Comparison of ENCODE assay signal across 18 cellular contexts in the genomic region with DNA sequence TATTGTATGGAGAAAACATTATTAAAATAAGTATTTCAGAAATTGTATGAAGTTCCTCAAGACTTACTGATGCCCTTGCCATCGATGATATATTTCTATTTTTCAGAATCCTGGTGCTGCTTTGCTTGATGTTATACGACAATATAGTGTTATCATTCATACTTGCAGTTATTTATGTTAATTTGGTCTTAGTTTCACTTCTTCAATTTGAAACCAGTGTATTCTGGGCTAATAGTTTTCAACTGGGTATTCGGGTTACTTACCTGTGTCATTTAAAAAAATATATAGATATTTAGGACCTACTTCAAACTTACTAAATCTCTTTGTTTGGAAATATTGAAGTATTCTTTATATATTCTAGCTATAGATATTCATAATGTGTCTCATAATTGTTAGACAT.
DNase-seq lines count a peak whose midpoint lies in the region; ATAC-seq, FAIRE-seq and TF ChIP-seq lines count a peak whose summit lies in the region.
"Had no signal": no experiment of that assay in that cellular context is flagged by ENCODE, and none has a peak within 500 bp of the region (broad histone marks: within the 10 kb centered on the region; RNA-seq: fewer than 3 reads in every experiment).

No MANE protein-coding gene starts in this region.

- H3K36me3 ChIP-seq in OCI-LY7 (ENCODE audit: insufficient read depth, low read length) = no peaks in the 10 kb centered on the region
- no peaks in the 10 kb centered on the region for H3K36me3 ChIP-seq in effector memory CD4-positive, alpha-beta T cell (ENCODE audit: control insufficient read depth, insufficient read depth, low read length)
- H3K36me3 ChIP-seq: BLaER1 had no signal

- no peaks in the 10 kb centered on the region for H3K4me1 ChIP-seq in OCI-LY7 (ENCODE audit: insufficient read depth, low read length, poor library complexity, severe bottlenecking)
- H3K4me1 ChIP-seq in effector memory CD4-positive, alpha-beta T cell (ENCODE audit: control insufficient read depth, insufficient read depth, low read length, poor library complexity, severe bottlenecking) = no peaks in the 10 kb centered on the region
- H3K4me1 ChIP-seq: BLaER1, Caco-2 had no signal

- H3K27ac ChIP-seq in OCI-LY7 (ENCODE audit: low read depth, low read length, poor library complexity, severe bottlenecking) = no peak overlapping the region
- H3K27ac ChIP-seq in effector memory CD4-positive, alpha-beta T cell (ENCODE audit: insufficient read depth, low read length, poor library complexity, severe bottlenecking) = no peak overlapping the region
- H3K27ac ChIP-seq: BLaER1, C4-2B had no signal

- BruUV-seq in OCI-LY7 (replicated peaks; lab: Mats Ljungman, UMichigan) = no TSS peak

- H2AFZ ChIP-seq in OCI-LY7 (ENCODE audit: low read length) = no peak overlapping the region
- H2AFZ ChIP-seq: GM23338 had no signal

- no peak overlapping the region for H3K4me2 ChIP-seq in OCI-LY7 (ENCODE audit: low read length)
- H3K4me2 ChIP-seq: BLaER1, GM23338 had no signal

- no peaks in the 10 kb centered on the region for H3K9me3 ChIP-seq in OCI-LY7 (ENCODE audit: low read length)
- H3K9me3 ChIP-seq in effector memory CD4-positive, alpha-beta T cell (ENCODE audit: control insufficient read depth, low read length) = no peaks in the 10 kb centered on the region
- H3K9me3 ChIP-seq: BLaER1, Caco-2 had no signal

- H3K27me3 ChIP-seq in effector memory CD4-positive, alpha-beta T cell (replicated peaks; ENCODE audit: control insufficient read depth, insufficient read depth, low read length, poor library complexity, severe bottlenecking) = no peaks in the 10 kb centered on the region
- H3K27me3 ChIP-seq: BLaER1 had no signal

- H3K9me2 ChIP-seq in OCI-LY7 (ENCODE audit: insufficient read depth, low read length) = no peaks in the 10 kb centered on the region

- peak; percentile 9 for DNase-seq in NAMALWA (ENCODE audit: low spot score)
- DNase-seq in OCI-LY7 (ENCODE audit: low spot score) = peak; percentile 1
- no peak for DNase-seq in effector memory CD4-positive, alpha-beta T cell
- DNase-seq: Caco-2; CD4-positive, CD25-positive, alpha-beta regulatory T cell; CD8-positive, alpha-beta T cell; DMS153; EL; GDM1; H9 had no signal

- intact Hi-C loops in OCI-LY7 (cut with micrococcal nuclease; ENCODE audit: unreplicated experiment) = no loop called here

- FAIRE-seq in islet of Langerhans (lab: Jason Lieb, UNC) = peak; percentile 49
- FAIRE-seq: GM12892 had no signal

- no peak for TF ChIP-seq CTCF in OCI-LY7 (conservative IDR thresholded peaks at IDR 0.05; ENCODE audit: low read length)

- no peaks in the 10 kb centered on the region for H4K20me1 ChIP-seq in OCI-LY7 (ENCODE audit: insufficient read depth, low read length)
- H4K20me1 ChIP-seq: BLaER1 had no signal

- CTCF ChIA-PET in OCI-LY7 (lab: Charles Lee; ENCODE audit: unreplicated experiment) = no interaction called here

- POLR2A ChIA-PET in OCI-LY7 (lab: Charles Lee) = interaction anchor here (0.6 to 1.5 kb wide), 3 partner anchors 9 to 36 kb away, joined by 3 to 4 read pairs (median 3); no protein-coding TSS in a partner anchor

- ATAC-seq in GM18498 (IDR thresholded peaks at IDR 0.05; ENCODE audit: unreplicated experiment) (no peak), GM18511 (IDR thresholded peaks at IDR 0.05; ENCODE audit: unreplicated experiment) (no peak)
- ATAC-seq: CD8-positive, alpha-beta T cell; GM23338; HCT116 had no signal

- no peaks in the 10 kb centered on the region for H3K79me2 ChIP-seq in OCI-LY7 (ENCODE audit: insufficient read depth, low read depth, low read length)

- no peak overlapping the region for H3K4me3 ChIP-seq in OCI-LY7 (ENCODE audit: low read depth, low read length, poor library complexity, severe bottlenecking)
- H3K4me3 ChIP-seq in effector memory CD4-positive, alpha-beta T cell (ENCODE audit: insufficient read depth, low read depth, low read length, poor library complexity, severe bottlenecking) = no peak overlapping the region
- H3K4me3 ChIP-seq: BLaER1, GM23338 had no signal

Comparison
In these comparisons a context has a peak if more than half of its experiments do, and no peak if none do; other contexts are left out.
1. DNase-seq: peak in NAMALWA (single experiment) and OCI-LY7 (single experiment); none in effector memory CD4-positive, alpha-beta T cell (0 of 3).